13 cellular contexts compared by ENCODE assay signal in genomic region chr10:80486785-80487421, GRCh38. TPM values are rescaled to one million over a fixed set of nuclear protein-coding genes. Genes with fewer than 3 reads are reported as not detected.
DNase-seq lines count a peak whose midpoint lies in the region; ATAC-seq, FAIRE-seq and TF ChIP-seq lines count a peak whose summit lies in the region.
"Had no signal": no experiment of that assay in that cellular context is flagged by ENCODE, and none has a peak within 500 bp of the region (broad histone marks: within the 10 kb centered on the region; RNA-seq: fewer than 3 reads in every experiment).

No MANE protein-coding gene starts in this region.

- H3K9me3 Mint-ChIP-seq in activated naive CD4-positive, alpha-beta T cell treated with anti-CD3 and anti-CD28 coated beads, Interleukin-2, amount 50 U/mL, for 24 hours: peaks cover 5% of the 10 kb centered on the region
- H3K9me3 Mint-ChIP-seq in activated T-cell treated with anti-CD3 and anti-CD28 coated beads, Interleukin-2, amount 50 U/mL, for 4 hours: no peaks in the 10 kb centered on the region
- H3K9me3 Mint-ChIP-seq: H9 had no signal

- H3K36me3 ChIP-seq in HepG2 (replicated peaks in 1 of 2; ENCODE audit: control insufficient read depth in 1 of 2, insufficient read depth in 2 of 2, low read length in 2 of 2) (peaks cover 11 to 30% of the 10 kb centered on the region in 2 experiments; a peak in 4 of 5 replicates), thyroid gland (peaks cover 0 to 14% of the 10 kb centered on the region in 2 donors)

- no peak overlapping the region for H2AFZ ChIP-seq in HepG2 (ENCODE audit: low read length)

- H4K20me1 ChIP-seq in HepG2 (ENCODE audit: insufficient read depth, low read length): no peaks in the 10 kb centered on the region; the same call in none of the 2 replicates

- H3K9ac ChIP-seq in HepG2 (ENCODE audit: insufficient read depth, low read depth, low read length): no peak overlapping the region

- in situ Hi-C loops in HepG2 (cut with HindIII; ENCODE audit: extremely low pct_ligation_motif_present, low pct_unique_long_range_greater_than_20kb): no loop called here

- H3K27me3 ChIP-seq in HepG2 (ENCODE audit: control insufficient read depth in 1 of 2, insufficient read depth in 2 of 2, low read length in 2 of 2) (no peaks in the 10 kb centered on the region), thyroid gland (no peaks in the 10 kb centered on the region)

- POLR2A ChIA-PET in HepG2 (lab: Yijun Ruan, JAX): interaction anchor here (1.0 to 1.3 kb wide), 2 partner anchors 12 to 34 kb away, joined by 3 read pairs; no protein-coding TSS in a partner anchor

- FAIRE-seq in HepG2 (lab: Jason Lieb, UNC): no peak

- BruUV-seq in HepG2 (replicated peaks; lab: Mats Ljungman, UMichigan): no TSS peak

- peaks cover 97% of the 10 kb centered on the region for H3K4me1 Mint-ChIP-seq in activated naive CD4-positive, alpha-beta T cell treated with anti-CD3 and anti-CD28 coated beads, Interleukin-2, amount 50 U/mL, for 24 hours
- peaks cover 97% of the 10 kb centered on the region for H3K4me1 Mint-ChIP-seq in activated T-cell treated with anti-CD3 and anti-CD28 coated beads, Interleukin-2, amount 50 U/mL, for 4 hours (ENCODE audit: low read depth)

- no peak for ATAC-seq in activated T-cell treated with anti-CD3 and anti-CD28 coated beads, Interleukin-2, amount 50 U/mL, for 4 hours
- ATAC-seq in HepG2: no peak
- no peak for ATAC-seq in HG02885 (IDR thresholded peaks at IDR 0.05; ENCODE audit: poor library complexity, unreplicated experiment)

- peak overlapping the region; percentile 92 for H3K27ac Mint-ChIP-seq in activated naive CD4-positive, alpha-beta T cell treated with anti-CD3 and anti-CD28 coated beads, Interleukin-2, amount 50 U/mL, for 24 hours

- TF ChIP-seq CTCF in HepG2 (CRISPR knock-in tag; IDR thresholded peaks at IDR 0.05): no peak
- no peak for TF ChIP-seq CTCF in thyroid gland (IDR thresholded peaks at IDR 0.05)

- TF ChIP-seq POLR2A in HepG2 (IDR thresholded peaks at IDR 0.05; ENCODE audit: insufficient read depth in 1 of 2, low read depth in 2 of 2, low read length in 2 of 2) (no peak), thyroid gland (IDR thresholded peaks at IDR 0.05) (no peak)

- H3K4me3 ChIP-seq in HepG2 (replicated peaks in 1 of 3; ENCODE audit: insufficient read depth in 1 of 3, low read depth in 2 of 3, low read length in 3 of 3): no peak overlapping the region
- H3K4me3 ChIP-seq in thyroid gland (replicated peaks in 1 of 3): no peak overlapping the region

- TF ChIP-seq RAD21 in HepG2 (CRISPR knock-in tag; IDR thresholded peaks at IDR 0.05): no peak

- H3K79me2 ChIP-seq in HepG2 (ENCODE audit: insufficient read depth, low read length): peaks cover 88% of the 10 kb centered on the region

- no peaks in the 10 kb centered on the region for H3K27me3 Mint-ChIP-seq in activated naive CD4-positive, alpha-beta T cell treated with anti-CD3 and anti-CD28 coated beads, Interleukin-2, amount 50 U/mL, for 24 hours
- no peaks in the 10 kb centered on the region for H3K27me3 Mint-ChIP-seq in activated T-cell treated with anti-CD3 and anti-CD28 coated beads, Interleukin-2, amount 50 U/mL, for 4 hours (ENCODE audit: low read depth)
- H3K27me3 Mint-ChIP-seq: B cell had no signal

- peak overlapping the region; percentile 69 for H3K4me3 Mint-ChIP-seq in activated naive CD4-positive, alpha-beta T cell treated with anti-CD3 and anti-CD28 coated beads, Interleukin-2, amount 50 U/mL, for 24 hours
- peak overlapping the region; percentile 69 for H3K4me3 Mint-ChIP-seq in activated T-cell treated with anti-CD3 and anti-CD28 coated beads, Interleukin-2, amount 50 U/mL, for 4 hours
- H3K4me3 Mint-ChIP-seq: B cell, H9 had no signal

- peaks cover 16% of the 10 kb centered on the region for H3K36me3 Mint-ChIP-seq in activated naive CD4-positive, alpha-beta T cell treated with anti-CD3 and anti-CD28 coated beads, Interleukin-2, amount 50 U/mL, for 24 hours
- H3K36me3 Mint-ChIP-seq in activated T-cell treated with anti-CD3 and anti-CD28 coated beads, Interleukin-2, amount 50 U/mL, for 4 hours (ENCODE audit: insufficient read depth): peaks cover 23% of the 10 kb centered on the region

- no peak for DNase-seq in activated naive CD4-positive, alpha-beta T cell (lab: John Stamatoyannopoulos, UW)
- DNase-seq in activated T-cell treated with anti-CD3 and anti-CD28 coated beads, Interleukin-2, amount 50 U/mL, for 4 hours: no peak
- no peak for DNase-seq in HepG2 (ENCODE audit: low spot score)
- no peak for DNase-seq in thyroid gland
- DNase-seq in NCI-H2227 treated with DMSO at 0.1 percent for 48 hours (lab: John Stamatoyannopoulos, UW): no peak
- DNase-seq in SKM-1 treated with dmso at 0.1 percent for 144 hours (lab: John Stamatoyannopoulos, UW; ENCODE audit: unreplicated experiment): no peak
- DNase-seq: cerebellar nuclear complex, H9, mesenchymal stem cell, MM.1S had no signal

- peak overlapping the region; percentile 9 for H3K27ac ChIP-seq in HepG2 (ENCODE audit: extremely low read length, insufficient read depth, low read length)
- H3K27ac ChIP-seq in thyroid gland: peak overlapping the region in 2 of 3 donors; percentile 49 to 67

- CTCF ChIA-PET in HepG2 (lab: Yijun Ruan, JAX; ENCODE audit: low intra/inter-chr PET ratio, low total read pairs): no interaction called here

- intact Hi-C loops in HepG2 (cut with micrococcal nuclease; ENCODE audit: unreplicated experiment) (no loop called here), thyroid gland (cut with DNase I) (no loop called here)

- peaks cover 93% of the 10 kb centered on the region for H3K4me1 ChIP-seq in HepG2 (ENCODE audit: insufficient read depth, low read length)
- peaks cover 60 to 74% of the 10 kb centered on the region in 2 donors for H3K4me1 ChIP-seq in thyroid gland

- H3K9me3 ChIP-seq in HepG2 (ENCODE audit: low read length) (no peaks in the 10 kb centered on the region), thyroid gland (no peaks in the 10 kb centered on the region)

- no peak for TF ChIP-seq EP300 in HepG2 (IDR thresholded peaks at IDR 0.05; ENCODE audit: low read depth in 2 of 2, low read length in 2 of 2)
- TF ChIP-seq EP300 in HepG2 (CRISPR knock-in tag; IDR thresholded peaks at IDR 0.05; ENCODE audit: borderline replicate concordance): no peak

- no peak overlapping the region for H3K4me2 ChIP-seq in HepG2 (ENCODE audit: low read depth, low read length)

- WGBS in HepG2 (ENCODE audit: low lambda C conversion rate): 100% methylated on average over 6 of the region's 9 CpGs
- WGBS in thyroid gland, 2 donors: 77 to 94% methylated on average over 9 of the region's 9 CpGs

RNA-seq across cellular contexts. Expression of gene TSPAN14, which starts 32.8 kb away (rescaled TPM):
- total RNA-seq in activated T-cell treated with anti-CD3 and anti-CD28 coated beads, Interleukin-2, amount 50 U/mL, for 4 hours: 10 to 100 TPM; 31.8 to 36.2 (median 35.0) TPM
- 17.4 and 24.1 TPM in 2 replicates for total RNA-seq in HepG2 (2016; rRNA removed; fragmentation: Illumina TruSeq; extraction: Trizol)
- total RNA-seq in HepG2 (2016; cell fraction: cytosol; rRNA removed; fragmentation: Illumina TruSeq; extraction: Trizol; ENCODE audit: low read depth): 5.0 and 6.4 TPM in 2 replicates
- total RNA-seq in HepG2 (2016; cell fraction: insoluble cytoplasmic fraction; rRNA removed; fragmentation: Illumina TruSeq; extraction: Trizol): 16.0 and 24.8 TPM in 2 replicates
- total RNA-seq in HepG2 (2016; cell fraction: membrane; rRNA removed; fragmentation: Illumina TruSeq; extraction: Trizol): 15.7 and 18.1 TPM in 2 replicates
- total RNA-seq in HepG2 (2016; cell fraction: nucleus; rRNA removed; fragmentation: Illumina TruSeq; extraction: Trizol): 28.9 and 38.5 TPM in 2 replicates
- 73.8 and 80.6 TPM in 2 replicates for polyA plus RNA-seq in HepG2 (2011; rRNA removed)
- 66.9 and 68.7 TPM in 2 replicates for polyA plus RNA-seq in HepG2 (2011; cell fraction: cytosol; rRNA removed)
- 64.3 and 75.0 TPM in 2 replicates for polyA plus RNA-seq in HepG2 (2011; cell fraction: nucleus; rRNA removed)
- 36.4 and 39.6 TPM in 2 replicates for polyA plus RNA-seq in HepG2 (2012)
- polyA plus RNA-seq in HepG2 (2016; cell fraction: cytosol; fragmentation: Illumina TruSeq; extraction: Trizol; ENCODE audit: low read depth): 6.7 and 7.8 TPM in 2 replicates
- polyA plus RNA-seq in HepG2 (2016; cell fraction: insoluble cytoplasmic fraction; fragmentation: Illumina TruSeq; extraction: Trizol; ENCODE audit: low read depth): 19.6 and 25.9 TPM in 2 replicates
- polyA plus RNA-seq in HepG2 (2016; cell fraction: membrane; fragmentation: Illumina TruSeq; extraction: Trizol; ENCODE audit: low read depth): 15.4 and 16.2 TPM in 2 replicates
- 59.1 and 62.2 TPM in 2 replicates for polyA plus RNA-seq in HepG2 (2016; cell fraction: nucleus; fragmentation: Illumina TruSeq; extraction: Trizol; ENCODE audit: insufficient read depth, low read depth)
- 22.0 and 139 TPM in 2 replicates for polyA minus RNA-seq in HepG2 (2011; rRNA and poly(A)+ RNA removed; ENCODE audit: low replicate concordance)
- polyA minus RNA-seq in HepG2 (2011; cell fraction: cytosol; rRNA and poly(A)+ RNA removed): 48.1 and 54.0 TPM in 2 replicates
- polyA minus RNA-seq in HepG2 (2011; cell fraction: nucleus; rRNA and poly(A)+ RNA removed): 39.9 and 48.0 TPM in 2 replicates
- 10 to 100 TPM; 61.6 to 83.4 (median 77.9) TPM for total RNA-seq in thyroid gland

RNA-seq across cellular contexts. Expression of gene SH2D4B, which starts 50.8 kb away (rescaled TPM):
- total RNA-seq in activated T-cell treated with anti-CD3 and anti-CD28 coated beads, Interleukin-2, amount 50 U/mL, for 4 hours: under 1 TPM; 0.13 to 0.22 (median 0.20) TPM
- total RNA-seq in HepG2 (2016; rRNA removed; fragmentation: Illumina TruSeq; extraction: Trizol): not detected in 2 replicates
- total RNA-seq in HepG2 (2016; cell fraction: cytosol; rRNA removed; fragmentation: Illumina TruSeq; extraction: Trizol; ENCODE audit: low read depth): 0.09 TPM in 1 of 2 replicates, not detected in the other
- not detected in 2 replicates for total RNA-seq in HepG2 (2016; cell fraction: insoluble cytoplasmic fraction; rRNA removed; fragmentation: Illumina TruSeq; extraction: Trizol)
- not detected in 2 replicates for total RNA-seq in HepG2 (2016; cell fraction: membrane; rRNA removed; fragmentation: Illumina TruSeq; extraction: Trizol)
- 0.09 TPM in 1 of 2 replicates, not detected in the other for total RNA-seq in HepG2 (2016; cell fraction: nucleus; rRNA removed; fragmentation: Illumina TruSeq; extraction: Trizol)
- polyA plus RNA-seq in HepG2 (2011; rRNA removed): not detected in 2 replicates
- not detected in 2 replicates for polyA plus RNA-seq in HepG2 (2011; cell fraction: cytosol; rRNA removed)
- polyA plus RNA-seq in HepG2 (2011; cell fraction: nucleus; rRNA removed): 0.03 TPM in 1 of 2 replicates, not detected in the other
- not detected in 2 replicates for polyA plus RNA-seq in HepG2 (2012)
- not detected in 2 replicates for polyA plus RNA-seq in HepG2 (2016; cell fraction: cytosol; fragmentation: Illumina TruSeq; extraction: Trizol; ENCODE audit: low read depth)
- polyA plus RNA-seq in HepG2 (2016; cell fraction: insoluble cytoplasmic fraction; fragmentation: Illumina TruSeq; extraction: Trizol; ENCODE audit: low read depth): not detected in 2 replicates
- not detected in 2 replicates for polyA plus RNA-seq in HepG2 (2016; cell fraction: membrane; fragmentation: Illumina TruSeq; extraction: Trizol; ENCODE audit: low read depth)
- not detected in 2 replicates for polyA plus RNA-seq in HepG2 (2016; cell fraction: nucleus; fragmentation: Illumina TruSeq; extraction: Trizol; ENCODE audit: insufficient read depth, low read depth)
- 0.04 and 0.12 TPM in 2 replicates for polyA minus RNA-seq in HepG2 (2011; rRNA and poly(A)+ RNA removed; ENCODE audit: low replicate concordance)
- polyA minus RNA-seq in HepG2 (2011; cell fraction: cytosol; rRNA and poly(A)+ RNA removed): not detected in 2 replicates
- polyA minus RNA-seq in HepG2 (2011; cell fraction: nucleus; rRNA and poly(A)+ RNA removed): not detected in 2 replicates
- total RNA-seq in thyroid gland: 1 to 10 TPM in 2 of 4 donors, not detected in 2; 1.1 to 1.6 TPM
